8 cellular contexts compared by ENCODE assay signal in genomic region chr10:114173680-114174461, GRCh38. TPM values are rescaled to one million over a fixed set of nuclear protein-coding genes. Genes with fewer than 3 reads are reported as not detected.
DNase-seq lines count a peak whose midpoint lies in the region; ATAC-seq and TF ChIP-seq lines count a peak whose summit lies in the region.

CCDC186 (minus strand) TSS chr10:114174203; CDS start chr10:114163268, 10,935 bp downstream.

- no peak within 1 kb of the TSS for H3K27ac ChIP-seq in OCI-LY7 (ENCODE audit: low read depth, low read length, poor library complexity, severe bottlenecking)

- H3K9me3 ChIP-seq in OCI-LY7 (ENCODE audit: low read length) (0 out of 2 replicates have a peak, but pooled peaks cover 4% of the 10 kb centered on the region), mononuclear cell (ENCODE audit: low read depth, low read length) (no peaks in the 10 kb centered on the region)

- H3K4me1 ChIP-seq in OCI-LY7 (ENCODE audit: insufficient read depth, low read length, poor library complexity, severe bottlenecking) (peaks cover 16% of the 10 kb centered on the region), mononuclear cell (ENCODE audit: insufficient read depth, low read length) (peaks cover 14% of the 10 kb centered on the region)

- peak; percentile 67 for DNase-seq in DMS 273 treated with DMSO at 0.1 percent for 48 hours (lab: John Stamatoyannopoulos, UW)
- peak; percentile 94 for DNase-seq in HuH-7 (ENCODE audit: low spot score)
- peak; percentile 96 for DNase-seq in OCI-LY7 (ENCODE audit: low spot score)
- DNase-seq in activated T-cell treated with anti-CD3 and anti-CD28 coated beads for 48 hours (ENCODE audit: low read depth): peak; percentile 96
- DNase-seq in epithelial cell of esophagus (ENCODE audit: low read depth): peak; percentile 99
- peak; percentile 92 to 96 for DNase-seq in stimulated activated CD8-positive, alpha-beta memory T cell treated with anti-CD3 and anti-CD28 coated beads, Interleukin-4, amount 100 ng/mL, for 1 hour (ENCODE audit: low read depth in 2 of 2, low spot score in 1 of 2)

- BruUV-seq in OCI-LY7 (replicated peaks; lab: Mats Ljungman, UMichigan): no TSS peak

- intact Hi-C loops in OCI-LY7 (cut with micrococcal nuclease; ENCODE audit: unreplicated experiment): loop anchor here (5.0 to 10.0 kb wide), 4 partner anchors 317 to 651 kb away; partner anchors contain the start of genes CASP7 and FHIP2A

- no peaks in the 10 kb centered on the region for H3K27me3 ChIP-seq in mononuclear cell (ENCODE audit: insufficient read depth, low read length)

- peak; percentile 99 for ATAC-seq in GM21526 (IDR thresholded peaks at IDR 0.05; ENCODE audit: low FRiP score, unreplicated experiment)

- CTCF ChIA-PET in OCI-LY7 (lab: Charles Lee; ENCODE audit: unreplicated experiment): interaction anchor here (0.7 kb wide), 1 partner anchor 40 kb away, joined by 3 read pairs; no protein-coding TSS in a partner anchor

- POLR2A ChIA-PET in OCI-LY7 (lab: Charles Lee): interaction anchor here (0.5 to 1.3 kb wide), 8 partner anchors 14 to 280 kb away, joined by 3 to 4 read pairs (median 3); no protein-coding TSS in a partner anchor

- no peaks in the 10 kb centered on the region for H4K20me1 ChIP-seq in OCI-LY7 (ENCODE audit: insufficient read depth, low read length)

- H2AFZ ChIP-seq in OCI-LY7 (ENCODE audit: low read length): peak within 1 kb of the TSS; percentile 94

- no peaks in the 10 kb centered on the region for H3K9me2 ChIP-seq in OCI-LY7 (ENCODE audit: insufficient read depth, low read length)

- H3K4me2 ChIP-seq in OCI-LY7 (ENCODE audit: low read length): peak within 1 kb of the TSS; percentile 86

- H3K4me3 ChIP-seq in OCI-LY7 (ENCODE audit: low read depth, low read length, poor library complexity, severe bottlenecking) (peak within 1 kb of the TSS; percentile 73), epithelial cell of esophagus (ENCODE audit: low read length) (peak within 1 kb of the TSS; percentile 99), mononuclear cell (ENCODE audit: low read length) (peak within 1 kb of the TSS; percentile 99)

- TF ChIP-seq CTCF in OCI-LY7 (conservative IDR thresholded peaks at IDR 0.05; ENCODE audit: low read length) (no peak), epithelial cell of esophagus (IDR thresholded peaks at IDR 0.05; ENCODE audit: insufficient read depth, low read depth, low read length, missing control alignments) (no peak)

- H3K79me2 ChIP-seq in OCI-LY7 (ENCODE audit: insufficient read depth, low read depth, low read length): peaks cover 17% of the 10 kb centered on the region; the same call in 1 of the 2 replicates

- H3K36me3 ChIP-seq in OCI-LY7 (ENCODE audit: insufficient read depth, low read length): peaks cover 14% of the 10 kb centered on the region

RNA-seq across cellular contexts. Expression of gene CCDC186, which starts in this region (rescaled TPM):
- 5.3 and 8.1 TPM in 2 replicates for total RNA-seq in OCI-LY7 (2014; rRNA removed; shearing (Covaris generic))
- total RNA-seq in OCI-LY7 (2022): 12.6 and 13.1 TPM in 2 replicates
- 60.4 TPM for total RNA-seq in mononuclear cell
